In the genomic region with DNA sequence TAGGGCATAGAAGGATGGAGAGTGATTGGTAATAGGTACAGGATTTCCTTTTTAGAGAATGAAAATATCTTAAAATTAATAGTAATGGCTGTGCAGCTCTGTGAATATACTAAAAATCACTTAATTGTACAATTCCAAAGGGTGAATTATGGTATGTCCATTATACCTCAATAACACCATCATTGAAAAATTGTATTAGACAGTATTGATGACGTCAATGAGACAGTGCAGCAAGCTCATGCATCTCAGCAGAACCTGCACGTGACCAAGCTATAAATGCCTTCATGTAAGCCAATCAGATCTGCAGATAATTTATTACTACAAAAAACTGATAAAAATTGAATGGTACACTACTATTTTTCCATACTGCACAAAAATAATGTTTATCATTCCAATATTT, we compare ENCODE assay signal across 11 cellular contexts.
"Had no signal": no experiment of that assay in that cellular context is flagged by ENCODE, and none has a peak within 500 bp of the region (broad histone marks: within the 10 kb centered on the region; RNA-seq: fewer than 3 reads in every experiment).

No MANE protein-coding gene starts in this region.

- H3K9me3 ChIP-seq: HAP-1 had no signal

- H3K27ac Mint-ChIP-seq: GM23338, H9, HFFc6 had no signal

- H3K27ac ChIP-seq: GM23248 had no signal

- H3K9me3 Mint-ChIP-seq: GM23338, H9 had no signal

- ATAC-seq: GM23338, HCT116 had no signal

- FAIRE-seq: H1, H54 had no signal

- H3K4me2 ChIP-seq: GM23338 had no signal

- H3K9ac ChIP-seq: GM23248 had no signal

- H3K4me3 ChIP-seq: GM23248, GM23338, HAP-1 had no signal

- H3K4me1 ChIP-seq: HAP-1 had no signal

- H3K4me3 Mint-ChIP-seq: GM23338, H9, HFFc6 had no signal

- H2AFZ ChIP-seq: GM23248, GM23338 had no signal

- H3K36me3 ChIP-seq: HAP-1 had no signal

- H3K4me1 Mint-ChIP-seq: GM23338, H9 had no signal

- DNase-seq: GM23248, GOT3, H7, H9, HCEC 1CT, HFFc6 had no signal
